Comparison of ENCODE assay signal across 2 cellular contexts in the genomic region with DNA sequence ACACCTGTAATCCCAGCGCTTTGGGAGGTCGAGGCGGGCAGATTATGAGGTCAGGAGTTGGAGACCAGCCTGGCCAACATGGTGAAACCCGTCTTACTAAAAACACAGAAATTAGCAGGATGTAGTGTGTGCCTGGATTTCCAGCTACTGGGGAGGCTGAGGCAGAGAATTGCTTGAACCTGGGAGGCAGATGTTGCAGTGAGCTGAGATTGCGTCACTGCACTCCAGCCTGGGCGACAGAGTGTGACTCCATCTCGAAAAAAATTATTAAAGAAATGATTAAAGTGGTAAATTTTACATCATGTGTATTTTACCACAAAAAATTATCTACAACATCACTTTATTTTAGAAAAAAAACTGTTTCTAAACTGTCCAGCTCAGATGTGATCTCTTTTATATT. TPM values are rescaled to one million over a fixed set of nuclear protein-coding genes. Genes with fewer than 3 reads are reported as not detected.
"Had no signal": no experiment of that assay in that cellular context is flagged by ENCODE, and none has a peak within 500 bp of the region (broad histone marks: within the 10 kb centered on the region; RNA-seq: fewer than 3 reads in every experiment).

No MANE protein-coding gene starts in this region.

RNA-seq across cellular contexts. Expression of a gene that starts 11.0 kb away (rescaled TPM):
- total RNA-seq: activated CD8-positive, alpha-beta memory T cell treated with anti-CD3 and anti-CD28 coated beads for 36 hours; activated T-helper 1 cell treated with anti-CD3 and anti-CD28 coated beads, Interleukin-12 subunit alpha, Interleukin-12 subunit beta, Interleukin-2, Interleukin-4 antibody, amounts not matched to agents 30 ng/mL and 10 ng/mL and 1 ng/mL, durations not matched to agents 14 hours and 24 hours and 36 hours had no signal
